ENCODE assay signal across 8 cellular contexts in the genomic region with DNA sequence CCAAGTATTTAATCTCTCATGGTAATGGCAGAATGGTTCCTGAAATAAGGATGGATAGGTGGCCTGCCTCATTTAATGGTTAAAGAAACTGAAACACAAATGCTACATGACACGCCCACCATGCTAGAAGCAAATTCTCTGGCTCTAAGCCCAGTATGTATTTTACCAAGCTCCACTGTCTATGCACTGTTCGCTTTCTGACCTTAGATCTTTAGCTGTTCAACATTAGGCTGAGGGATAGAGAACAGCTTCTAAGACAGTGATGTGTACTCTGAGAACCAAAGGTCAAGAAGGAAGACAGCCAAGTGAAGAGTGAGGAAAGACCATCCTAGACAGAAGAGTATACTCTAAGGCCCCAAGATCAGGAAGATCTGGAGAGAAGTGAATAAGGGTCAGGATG. TPM values are rescaled to one million over a fixed set of nuclear protein-coding genes. Genes with fewer than 3 reads are reported as not detected.
A peak's percentile ranks its signal among the peaks of the same experiment; 100 is the strongest.
DNase-seq lines count a peak whose midpoint lies in the region; ATAC-seq lines count a peak whose summit lies in the region.

No MANE protein-coding gene starts in this region.

- no peaks in the 10 kb centered on the region for H3K27me3 ChIP-seq in CD4-positive, CD25-positive, alpha-beta regulatory T cell (ENCODE audit: control insufficient read depth, insufficient read depth, low read length)

- no peak overlapping the region for H3K4me3 ChIP-seq in CD4-positive, CD25-positive, alpha-beta regulatory T cell (ENCODE audit: low read depth, low read length)

- no peaks in the 10 kb centered on the region for H3K36me3 ChIP-seq in CD4-positive, CD25-positive, alpha-beta regulatory T cell (ENCODE audit: control insufficient read depth, insufficient read depth, low read length)

- H3K4me1 Mint-ChIP-seq in CD4-positive, CD25-positive, alpha-beta regulatory T cell = peaks cover 14 to 35% (median 21%) of the 10 kb centered on the region in 4 donors

- peaks cover 18% of the 10 kb centered on the region for H3K4me1 ChIP-seq in CD4-positive, CD25-positive, alpha-beta regulatory T cell (ENCODE audit: control insufficient read depth, insufficient read depth, low read length, poor library complexity, severe bottlenecking)

- ATAC-seq in CD4-positive, CD25-positive, alpha-beta regulatory T cell (ENCODE audit: low read depth in 2 of 2) = no peak
- ATAC-seq in GM19463 (IDR thresholded peaks at IDR 0.05; ENCODE audit: unreplicated experiment) (peak; percentile 58), HG03575 (IDR thresholded peaks at IDR 0.05; ENCODE audit: extremely low read depth, insufficient number of reproducible peaks, low FRiP score, unreplicated experiment) (peak; percentile 28)

- H3K36me3 Mint-ChIP-seq in CD4-positive, CD25-positive, alpha-beta regulatory T cell = peaks cover 15% of the 10 kb centered on the region

- H3K9me3 Mint-ChIP-seq in CD4-positive, CD25-positive, alpha-beta regulatory T cell = no peaks in the 10 kb centered on the region

- H3K27me3 Mint-ChIP-seq in CD4-positive, CD25-positive, alpha-beta regulatory T cell = no peaks in the 10 kb centered on the region

- peak overlapping the region; percentile 45 to 64 (median 49) for H3K27ac Mint-ChIP-seq in CD4-positive, CD25-positive, alpha-beta regulatory T cell

- DNase-seq in CD4-positive, CD25-positive, alpha-beta regulatory T cell = no peak
- peak; percentile 22 for DNase-seq in fibroblast of gingiva (ENCODE audit: low read depth)
- DNase-seq in DMS79 treated with DMSO at 0.1 percent for 48 hours (lab: John Stamatoyannopoulos, UW) = no peak
- no peak for DNase-seq in NCI-H146 treated with DMSO at 0.1 percent for 48 hours (lab: John Stamatoyannopoulos, UW; ENCODE audit: unreplicated experiment)
- DNase-seq in amygdala (lab: John Stamatoyannopoulos, UW) = no peak
- DNase-seq in H4 (ENCODE audit: low spot score) = no peak

- H3K27ac ChIP-seq in CD4-positive, CD25-positive, alpha-beta regulatory T cell (ENCODE audit: insufficient read depth, low read length, poor library complexity, severe bottlenecking) = no peak overlapping the region

- H3K9me3 ChIP-seq in CD4-positive, CD25-positive, alpha-beta regulatory T cell (ENCODE audit: control insufficient read depth in 2 of 2, low read length in 2 of 2) = no peaks in the 10 kb centered on the region

- H3K4me3 Mint-ChIP-seq in CD4-positive, CD25-positive, alpha-beta regulatory T cell = no peak overlapping the region

RNA-seq across cellular contexts. Expression of a gene that starts 26.6 kb away (rescaled TPM):
- total RNA-seq in CD4-positive, CD25-positive, alpha-beta regulatory T cell = 13.1 TPM
- 1 to 10 TPM; 4.0 to 6.6 (median 5.1) TPM for polyA plus RNA-seq in CD4-positive, CD25-positive, alpha-beta regulatory T cell
- total RNA-seq in H4 (2014; rRNA removed; shearing (Covaris generic)) = 55.7 and 57.7 TPM in 2 replicates

RNA-seq across cellular contexts. Expression of a gene that starts 40.7 kb away (rescaled TPM):
- total RNA-seq in CD4-positive, CD25-positive, alpha-beta regulatory T cell = not detected
- under 1 TPM in 1 of 4 donors, not detected in 3; 0.09 TPM for polyA plus RNA-seq in CD4-positive, CD25-positive, alpha-beta regulatory T cell
- not detected in 2 replicates for total RNA-seq in H4 (2014; rRNA removed; shearing (Covaris generic))

Comparison
In these comparisons a context has a peak if more than half of its experiments do, and no peak if none do; other contexts are left out.
1. ATAC-seq: peak in GM19463 (single experiment) and HG03575 (single experiment); none in CD4-positive, CD25-positive, alpha-beta regulatory T cell (0 of 2).